2 cellular contexts compared by ENCODE assay signal in genomic region chr2:46013726-46014125, GRCh38.
TF ChIP-seq lines count a peak whose summit lies in the region.

No MANE protein-coding gene starts in this region.

TF ChIP-seq in GM23338, 12 proteins besides CTCF, POLR2A, EP300 and RAD21 (continued from another document):
- TF ChIP-seq REST (IDR thresholded peaks at IDR 0.05; ENCODE audit: unreplicated experiment) = no peak
- TF ChIP-seq STAT1 (IDR thresholded peaks at IDR 0.05; ENCODE audit: unreplicated experiment) = no peak
- no peak for TF ChIP-seq ETS1 (IDR thresholded peaks at IDR 0.05)
- no peak for TF ChIP-seq POLR2AphosphoS5 (IDR thresholded peaks at IDR 0.05; ENCODE audit: low read depth)
TF ChIP-seq in GM23338: peak in this region for 0.

TF ChIP-seq in H1, 55 proteins besides CTCF, POLR2A, EP300 and RAD21 (continued from another document):
- TF ChIP-seq CHD7 (IDR thresholded peaks at IDR 0.05; ENCODE audit: insufficient replicate concordance, low read length) (no peak), HDAC6 (IDR thresholded peaks at IDR 0.05; ENCODE audit: low read depth, low read length) (no peak), POLR2AphosphoS5 (IDR thresholded peaks at IDR 0.05; ENCODE audit: low read depth, low read length) (no peak), BACH1 (IDR thresholded peaks at IDR 0.05; ENCODE audit: low read length) (no peak), CBX5 (IDR thresholded peaks at IDR 0.05; ENCODE audit: low read depth, low read length) (no peak), EGR1 (IDR thresholded peaks at IDR 0.05; ENCODE audit: borderline replicate concordance, low read depth, low read length) (no peak), CREB1 (IDR thresholded peaks at IDR 0.05) (no peak), POU5F1 (IDR thresholded peaks at IDR 0.05; ENCODE audit: low read depth, low read length) (no peak)
